ENCODE assay signal across 12 cellular contexts in the genomic region with DNA sequence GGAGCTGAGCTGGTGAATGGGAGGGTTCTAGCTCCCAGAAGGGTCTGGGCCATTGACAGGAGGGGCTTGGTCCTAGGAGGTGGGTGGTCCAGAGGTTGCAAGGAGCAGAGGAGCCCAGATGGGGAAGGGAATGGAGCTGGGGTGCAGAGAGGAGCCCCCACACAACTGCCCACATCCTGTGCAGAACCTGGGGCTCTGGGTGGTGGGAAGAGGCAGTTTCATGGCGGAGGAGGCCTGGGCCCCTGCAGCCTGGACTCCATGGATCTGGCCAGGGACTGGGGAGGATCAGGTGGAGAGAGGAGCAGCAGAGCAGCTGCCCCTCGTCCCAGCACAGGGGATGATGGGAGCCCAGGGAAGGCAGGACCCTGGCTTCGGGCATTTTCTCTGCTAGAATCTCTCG. TPM values are rescaled to one million over a fixed set of nuclear protein-coding genes. Genes with fewer than 3 reads are reported as not detected.
DNase-seq lines count a peak whose midpoint lies in the region; ATAC-seq and TF ChIP-seq lines count a peak whose summit lies in the region.
"Had no signal": no experiment of that assay in that cellular context is flagged by ENCODE, and none has a peak within 500 bp of the region (broad histone marks: within the 10 kb centered on the region; RNA-seq: fewer than 3 reads in every experiment).

No MANE protein-coding gene starts in this region.

- no peaks in the 10 kb centered on the region for H3K79me1 ChIP-seq in IMR-90 (ENCODE audit: low read depth in 1 of 2, low read length in 2 of 2)

- no peak overlapping the region for H3K18ac ChIP-seq in IMR-90 (ENCODE audit: low read depth, low read length)

- DNase-seq in CD4-positive, CD25-positive, alpha-beta regulatory T cell: no peak
- DNase-seq in IMR-90 (no peak), neural crest cell (ENCODE audit: low read depth, low spot score) (no peak), Calu3 (no peak)
- no peak for DNase-seq in activated naive CD4-positive, alpha-beta T cell treated with anti-CD3 and anti-CD28 coated beads, Interleukin-2, amount 50 U/mL, for 72 hours (ENCODE audit: low spot score in 2 of 2)
- DNase-seq in effector CD4-positive, alpha-beta T cell: no peak
- DNase-seq: SJCRH30; stimulated activated CD4-positive, alpha-beta T cell treated with anti-CD3 and anti-CD28 coated beads, Interleukin-15, amount 100 ng/mL, for 24 hours; tibial artery had no signal

- no peak overlapping the region for H4K91ac ChIP-seq in IMR-90 (ENCODE audit: insufficient read depth, low read depth, low read length)

- H2AK9ac ChIP-seq in IMR-90 (replicated peaks; ENCODE audit: low read depth, low read length, poor library complexity): peak overlapping the region; percentile 10

- no peak for TF ChIP-seq CTCF in IMR-90 (conservative IDR thresholded peaks at IDR 0.05; ENCODE audit: low read depth, low read length)
- TF ChIP-seq CTCF in neural crest cell (conservative IDR thresholded peaks at IDR 0.05): no peak
- no peak for TF ChIP-seq CTCF in Calu3 (IDR thresholded peaks at IDR 0.05; ENCODE audit: unreplicated experiment)

- H3K27me3 ChIP-seq in CD4-positive, CD25-positive, alpha-beta regulatory T cell (ENCODE audit: control insufficient read depth, insufficient read depth, low read length): no peaks in the 10 kb centered on the region
- peaks cover 35% of the 10 kb centered on the region for H3K27me3 ChIP-seq in IMR-90 (ENCODE audit: control insufficient read depth, insufficient read depth, low read length)
- H3K27me3 ChIP-seq: SJCRH30 had no signal

- no peak for TF ChIP-seq RAD21 in IMR-90 (IDR thresholded peaks at IDR 0.05; ENCODE audit: low read length)

- no peak overlapping the region for H3K9ac ChIP-seq in IMR-90 (ENCODE audit: low read depth, low read length)

- H3K4me1 ChIP-seq in CD4-positive, CD25-positive, alpha-beta regulatory T cell (ENCODE audit: control insufficient read depth, insufficient read depth, low read length, poor library complexity, severe bottlenecking): peaks cover 82% of the 10 kb centered on the region
- no peaks in the 10 kb centered on the region for H3K4me1 ChIP-seq in IMR-90 (ENCODE audit: control insufficient read depth, insufficient read depth, low read length)

- peaks cover 6 to 71% (median 39%) of the 10 kb centered on the region in 4 donors for H3K4me1 Mint-ChIP-seq in CD4-positive, CD25-positive, alpha-beta regulatory T cell
- H3K4me1 Mint-ChIP-seq in neural crest cell (peaks cover 14% of the 10 kb centered on the region), Calu3 (ENCODE audit: low read depth, unreplicated experiment) (no peaks in the 10 kb centered on the region)

- no peaks in the 10 kb centered on the region for H3K9me3 Mint-ChIP-seq in CD4-positive, CD25-positive, alpha-beta regulatory T cell
- no peaks in the 10 kb centered on the region for H3K9me3 Mint-ChIP-seq in activated naive CD4-positive, alpha-beta T cell treated with anti-CD3 and anti-CD28 coated beads, Interleukin-2, amount 50 U/mL, for 72 hours
- H3K9me3 Mint-ChIP-seq in neural crest cell (no peaks in the 10 kb centered on the region), Calu3 (ENCODE audit: low read depth, unreplicated experiment) (no peaks in the 10 kb centered on the region)

- H2BK15ac ChIP-seq in IMR-90 (ENCODE audit: low read depth, low read length): no peak overlapping the region

- intact Hi-C loops in IMR-90 (cut with micrococcal nuclease) (no loop called here), Calu3 (cut with micrococcal nuclease; ENCODE audit: unreplicated experiment) (no loop called here)

- peak overlapping the region; percentile 97 for H3K27ac ChIP-seq in CD4-positive, CD25-positive, alpha-beta regulatory T cell (ENCODE audit: insufficient read depth, low read length, poor library complexity, severe bottlenecking)
- H3K27ac ChIP-seq in IMR-90 (ENCODE audit: insufficient read depth, low read length): no peak overlapping the region
- H3K27ac ChIP-seq: psoas muscle, SJCRH30, tibial artery had no signal

- peaks cover 8% of the 10 kb centered on the region for H3K27me3 Mint-ChIP-seq in CD4-positive, CD25-positive, alpha-beta regulatory T cell
- peaks cover 44% of the 10 kb centered on the region for H3K27me3 Mint-ChIP-seq in neural crest cell (ENCODE audit: low read depth)
- H3K27me3 Mint-ChIP-seq in Calu3 (ENCODE audit: unreplicated experiment): peaks cover 59% of the 10 kb centered on the region

- no peak overlapping the region for H3K23ac ChIP-seq in IMR-90 (ENCODE audit: low read depth, low read length)

- H2AFZ ChIP-seq in IMR-90 (replicated peaks; ENCODE audit: low read length, poor library complexity): no peak overlapping the region

- H2BK20ac ChIP-seq in IMR-90 (ENCODE audit: low read depth, low read length): no peak overlapping the region

- no peak overlapping the region for H4K8ac ChIP-seq in IMR-90 (ENCODE audit: low read depth in 2 of 2, low read length in 2 of 2)

- H2AK5ac ChIP-seq in IMR-90 (ENCODE audit: low read depth, low read length): no peak overlapping the region

- H3K36me3 Mint-ChIP-seq in CD4-positive, CD25-positive, alpha-beta regulatory T cell: peaks cover 2% of the 10 kb centered on the region
- peaks cover 11 to 17% of the 10 kb centered on the region in 2 donors for H3K36me3 Mint-ChIP-seq in activated naive CD4-positive, alpha-beta T cell treated with anti-CD3 and anti-CD28 coated beads, Interleukin-2, amount 50 U/mL, for 72 hours
- no peaks in the 10 kb centered on the region for H3K36me3 Mint-ChIP-seq in neural crest cell (ENCODE audit: low read depth)
- peaks cover 15% of the 10 kb centered on the region for H3K36me3 Mint-ChIP-seq in Calu3 (ENCODE audit: insufficient read depth, unreplicated experiment)

- dilution Hi-C loops in IMR-90 (cut with HindIII; ENCODE audit: low sequenced_read_pairs, unreplicated experiment): no loop called here

- no peak overlapping the region for H4K5ac ChIP-seq in IMR-90 (ENCODE audit: low read depth, low read length)

- in situ Hi-C loops in IMR-90 (cut with MboI; ENCODE audit: low sequenced_read_pairs): no loop called here

- peak overlapping the region; percentile 91 to 98 (median 96) for H3K4me3 Mint-ChIP-seq in CD4-positive, CD25-positive, alpha-beta regulatory T cell
- H3K4me3 Mint-ChIP-seq in neural crest cell: peak overlapping the region; percentile 56
- H3K4me3 Mint-ChIP-seq in Calu3 (ENCODE audit: low read depth, unreplicated experiment): no peak overlapping the region

- no peak overlapping the region for H3K56ac ChIP-seq in IMR-90 (ENCODE audit: extremely low read depth, insufficient read depth, low read length)

- TF ChIP-seq POLR2A in IMR-90 (IDR thresholded peaks at IDR 0.05; ENCODE audit: low read depth, low read length): no peak

- CTCF ChIA-PET in IMR-90 (lab: Yijun Ruan, JAX): no interaction called here
- CTCF ChIA-PET in Calu3 (lab: Charles Lee): no interaction called here

- H3K9me3 ChIP-seq in CD4-positive, CD25-positive, alpha-beta regulatory T cell (ENCODE audit: control insufficient read depth in 2 of 2, low read length in 2 of 2): no peaks in the 10 kb centered on the region
- no peaks in the 10 kb centered on the region for H3K9me3 ChIP-seq in IMR-90 (ENCODE audit: control insufficient read depth, insufficient read depth, low read length)
- H3K9me3 ChIP-seq: psoas muscle, SJCRH30, tibial artery had no signal

- H3K36me3 ChIP-seq in CD4-positive, CD25-positive, alpha-beta regulatory T cell (ENCODE audit: control insufficient read depth, insufficient read depth, low read length): no peaks in the 10 kb centered on the region
- no peaks in the 10 kb centered on the region for H3K36me3 ChIP-seq in IMR-90 (ENCODE audit: control insufficient read depth, insufficient read depth, low read length)
- H3K36me3 ChIP-seq: SJCRH30, tibial artery had no signal

- 80% methylated on average over 1 of the region's 4 CpGs; no CpG with 5 or more reads in 1 of the 2 experiments for WGBS in IMR-90 (ENCODE audit: extremely low coverage in 2 of 2, insufficient read length in 1 of 2), 2 experiments

- no peak overlapping the region for H3K4ac ChIP-seq in IMR-90 (ENCODE audit: low read depth, low read length)

- H3K9me1 ChIP-seq in IMR-90 (ENCODE audit: insufficient read depth, low read length): no peaks in the 10 kb centered on the region

- BruUV-seq in IMR-90 (replicated peaks; lab: Mats Ljungman, UMichigan) (no TSS peak), Calu3 (replicated peaks; lab: Mats Ljungman, UMichigan) (no TSS peak)

- H3K27ac Mint-ChIP-seq in CD4-positive, CD25-positive, alpha-beta regulatory T cell: peak overlapping the region; percentile 92 to 99 (median 96)
- H3K27ac Mint-ChIP-seq in activated naive CD4-positive, alpha-beta T cell treated with anti-CD3 and anti-CD28 coated beads, Interleukin-2, amount 50 U/mL, for 72 hours: peak overlapping the region; percentile 9 to 96
- peak overlapping the region; percentile 31 for H3K27ac Mint-ChIP-seq in neural crest cell (ENCODE audit: unreplicated experiment)
- no peak overlapping the region for H3K27ac Mint-ChIP-seq in Calu3 (ENCODE audit: unreplicated experiment)

- no peak overlapping the region for H2BK5ac ChIP-seq in IMR-90 (ENCODE audit: low read depth, low read length, poor library complexity, severe bottlenecking)

- H3K14ac ChIP-seq in IMR-90 (replicated peaks; ENCODE audit: low read depth, low read length): no peak overlapping the region

- no peak for ATAC-seq in CD4-positive, CD25-positive, alpha-beta regulatory T cell (ENCODE audit: low read depth in 2 of 2)
- ATAC-seq in IMR-90 (ENCODE audit: low read depth) (no peak), GM18498 (IDR thresholded peaks at IDR 0.05; ENCODE audit: unreplicated experiment) (no peak), GM21526 (IDR thresholded peaks at IDR 0.05; ENCODE audit: low FRiP score, unreplicated experiment) (no peak)
- no peak for ATAC-seq in activated naive CD4-positive, alpha-beta T cell treated with anti-CD3 and anti-CD28 coated beads, Interleukin-2, amount 50 U/mL, for 72 hours
- ATAC-seq: psoas muscle had no signal

- no peak overlapping the region for H2BK120ac ChIP-seq in IMR-90 (ENCODE audit: low read depth, low read length)

- peak overlapping the region; percentile 47 for H3K4me3 ChIP-seq in CD4-positive, CD25-positive, alpha-beta regulatory T cell (ENCODE audit: low read depth, low read length)
- no peak overlapping the region for H3K4me3 ChIP-seq in IMR-90 (ENCODE audit: insufficient read depth, low read depth, low read length)
- H3K4me3 ChIP-seq: psoas muscle, SJCRH30, tibial artery had no signal

- H3K4me2 ChIP-seq in IMR-90 (ENCODE audit: low read depth, low read length): no peak overlapping the region

- no peaks in the 10 kb centered on the region; the same call in 1 of the 2 replicates for H4K20me1 ChIP-seq in IMR-90 (ENCODE audit: insufficient read depth, low read length)

- POLR2A ChIA-PET in IMR-90 (lab: Charles Lee; ENCODE audit: unreplicated experiment): no interaction called here

RNA-seq across cellular contexts. Expression of a gene that starts 1.0 kb away (rescaled TPM):
- 31.2 TPM for total RNA-seq in CD4-positive, CD25-positive, alpha-beta regulatory T cell
- 100 to 1,000 TPM in 1 of 4 donors, 10 to 100 TPM in 3; 88.4 to 101 (median 94.5) TPM for polyA plus RNA-seq in CD4-positive, CD25-positive, alpha-beta regulatory T cell
- total RNA-seq in IMR-90 (2012; rRNA removed) (0.28 and 0.36 TPM in 2 replicates), neural crest cell (2.1 and 2.8 TPM in 2 replicates), Calu3 (2022) (2.4 and 2.9 TPM in 2 replicates)
- polyA plus RNA-seq in IMR-90 (2012; rRNA removed): 0.76 and 1.1 TPM in 2 replicates
- 1.3 and 1.6 TPM in 2 replicates for polyA plus RNA-seq in IMR-90 (2012; cell fraction: cytosol; rRNA removed)
- polyA plus RNA-seq in IMR-90 (2012; cell fraction: nucleus; rRNA removed; ENCODE audit: low replicate concordance): 2.9 and 7.6 TPM in 2 replicates
- total RNA-seq in activated naive CD4-positive, alpha-beta T cell treated with anti-CD3 and anti-CD28 coated beads, Interleukin-2, amount 50 U/mL, for 72 hours: 10 to 100 TPM; 33.8 to 34.4 TPM
